Comparison of ENCODE assay signal across 1 cellular context in the genomic region with DNA sequence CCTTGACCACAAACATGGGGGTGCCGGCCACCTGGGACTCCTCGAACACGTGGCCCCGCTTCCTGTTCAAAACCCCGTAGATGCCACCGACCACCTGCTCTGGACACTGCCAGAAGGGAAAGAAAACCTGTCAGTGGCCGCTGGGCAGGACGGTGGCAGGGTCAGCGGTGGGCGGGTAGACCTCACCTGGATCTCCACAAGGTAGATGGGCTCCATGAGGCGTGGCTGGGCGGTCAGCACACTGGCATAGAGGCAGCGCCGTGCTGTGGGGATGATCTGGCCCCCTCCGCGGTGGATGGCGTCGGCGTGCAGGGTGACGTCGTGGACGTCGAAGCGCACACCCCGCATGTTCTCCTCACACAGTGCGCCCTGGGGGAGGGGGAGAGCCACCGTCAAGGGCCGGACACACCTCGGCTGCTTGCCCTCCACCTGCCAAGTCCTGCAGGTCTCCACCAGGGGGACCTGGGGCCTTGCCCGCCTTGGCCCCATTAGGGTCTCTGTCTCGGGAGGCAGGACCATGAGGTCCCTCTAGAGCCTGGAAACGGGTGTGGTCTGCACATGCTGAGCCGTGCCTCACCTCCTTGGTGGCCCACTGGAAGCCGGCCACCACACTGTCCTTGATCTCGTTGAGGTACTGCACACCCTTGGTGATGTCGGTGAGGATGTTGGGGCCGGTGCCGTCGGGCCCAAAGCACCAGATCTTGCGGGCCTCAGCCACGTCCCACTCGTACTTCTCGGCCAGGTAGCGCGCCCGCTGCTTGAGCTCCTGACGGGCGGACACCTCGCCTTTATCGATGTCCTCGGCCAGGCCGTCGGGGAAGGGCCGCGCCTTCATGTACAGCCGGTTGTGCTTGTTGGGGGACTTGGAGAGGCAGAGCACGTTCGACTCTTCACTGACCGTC.
TF ChIP-seq lines count a peak whose summit lies in the region.

No MANE protein-coding gene starts in this region.

TF ChIP-seq in SK-N-SH treated with all-trans-retinoic acid at 6 μM for 48 hours, 23 proteins besides CTCF, POLR2A, EP300 and RAD21 (continued from another document):
- TF ChIP-seq PPARA (CRISPR knock-in tag; IDR thresholded peaks at IDR 0.05; ENCODE audit: borderline replicate concordance): no peak
